8 cellular contexts compared by ENCODE assay signal in the genomic region with DNA sequence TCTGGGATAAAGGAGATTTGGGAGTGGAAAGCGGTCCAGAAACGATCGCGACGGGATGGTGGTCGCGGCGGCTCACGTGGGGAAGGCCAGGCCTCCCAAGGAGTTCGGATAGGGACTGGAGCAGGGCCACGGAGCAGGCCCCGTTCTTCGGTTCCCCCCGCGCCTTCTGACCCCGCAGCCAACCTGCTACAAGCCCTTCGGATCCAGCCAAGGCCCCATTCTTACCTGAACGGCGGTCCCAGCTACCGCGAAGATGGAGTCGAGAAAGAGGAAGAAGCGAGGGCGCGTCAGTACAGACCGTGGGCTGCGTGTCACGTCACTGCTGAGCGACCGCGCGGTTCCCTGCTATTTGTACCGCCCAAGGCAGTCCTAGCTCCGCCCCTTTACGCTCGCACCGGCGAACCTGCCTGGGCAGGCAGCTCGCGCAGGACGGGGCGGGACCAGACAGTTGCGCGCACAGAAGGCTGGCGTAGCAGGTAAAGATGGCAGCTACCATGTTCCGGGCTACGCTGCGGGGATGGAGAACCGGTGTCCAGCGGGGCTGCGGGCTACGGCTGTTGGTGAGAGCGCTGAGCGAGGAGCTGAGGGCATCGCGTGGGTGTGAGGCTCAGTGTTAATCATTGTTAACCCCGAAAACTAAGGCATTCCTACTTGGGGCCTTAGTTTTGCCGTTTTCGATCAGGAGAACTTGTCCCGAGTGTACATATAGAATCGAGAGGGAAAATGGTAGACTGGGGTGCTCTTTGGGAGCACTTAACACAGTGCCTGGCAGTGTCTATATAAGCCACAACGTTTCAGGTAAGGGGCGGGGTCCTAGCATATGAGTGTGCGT. TPM values are rescaled to one million over a fixed set of nuclear protein-coding genes. Genes with fewer than 3 reads are reported as not detected.
A peak's percentile ranks its signal among the peaks of the same experiment; 100 is the strongest.
DNase-seq lines count a peak whose midpoint lies in the region; FAIRE-seq and TF ChIP-seq lines count a peak whose summit lies in the region.

A gene (minus strand): TSS at position 270 of the 832 bp plus-strand sequence. CDS start 321 bp downstream, outside the sequence.
A gene (plus strand): TSS at position 457 of the 832 bp plus-strand sequence. CDS start 26 bp downstream, at position 483.

- no peaks in the 10 kb centered on the region for H3K9me3 Mint-ChIP-seq in activated naive CD4-positive, alpha-beta T cell treated with anti-CD3 and anti-CD28 coated beads for 36 hours

- H3K4me3 Mint-ChIP-seq in activated naive CD4-positive, alpha-beta T cell treated with anti-CD3 and anti-CD28 coated beads for 36 hours: peak within 1 kb of the TSS; percentile 99

- intact Hi-C loops in activated naive CD4-positive, alpha-beta T cell treated with anti-CD3 and anti-CD28 coated beads for 36 hours (cut with micrococcal nuclease): loop anchor here (1.0 to 2.0 kb wide), 5 partner anchors 13 to 319 kb away; a partner anchor contains a TSS

- POLR2A ChIA-PET in HEK293T (lab: Yijun Ruan, JAX): interaction anchor here (0.8 to 3.7 kb wide), 24 partner anchors 9 to 250 kb away, joined by 3 to 56 read pairs (median 4); a partner anchor contains a TSS

- DNase-seq in GF-D8 (lab: John Stamatoyannopoulos, UW) (peak; percentile 93), HEK293T (ENCODE audit: extremely low spot score) (peak; percentile 96), NAMALWA (ENCODE audit: low spot score) (peak; percentile 98), SK-N-DZ (ENCODE audit: low spot score) (peak; percentile 97), frontal cortex (ENCODE audit: low spot score in 2 of 2) (peak; percentile 85 to 95), non-pigmented ciliary epithelial cell (ENCODE audit: low read depth) (peak; percentile 89), superior temporal gyrus (ENCODE audit: extremely low spot score) (peak; percentile 97)
- DNase-seq in activated naive CD4-positive, alpha-beta T cell treated with anti-CD3 and anti-CD28 coated beads for 36 hours: peak; percentile 100

- FAIRE-seq in frontal cortex (lab: Jason Lieb, UNC): no peak

- H3K27ac Mint-ChIP-seq in activated naive CD4-positive, alpha-beta T cell treated with anti-CD3 and anti-CD28 coated beads for 36 hours: peak within 1 kb of the TSS; percentile 99

- peaks cover 50% of the 10 kb centered on the region for H3K4me1 Mint-ChIP-seq in activated naive CD4-positive, alpha-beta T cell treated with anti-CD3 and anti-CD28 coated beads for 36 hours (ENCODE audit: low read depth)

- H3K36me3 Mint-ChIP-seq in activated naive CD4-positive, alpha-beta T cell treated with anti-CD3 and anti-CD28 coated beads for 36 hours (ENCODE audit: low read depth): peaks cover 37% of the 10 kb centered on the region

- H3K27me3 Mint-ChIP-seq in activated naive CD4-positive, alpha-beta T cell treated with anti-CD3 and anti-CD28 coated beads for 36 hours (ENCODE audit: low read depth): no peaks in the 10 kb centered on the region

- CTCF ChIA-PET in HEK293T (lab: Yijun Ruan, JAX): interaction anchor here (0.7 kb wide), 1 partner anchor 62 kb away, joined by 3 read pairs; no protein-coding TSS in a partner anchor
- CTCF ChIA-PET in activated naive CD4-positive, alpha-beta T cell treated with anti-CD3 and anti-CD28 coated beads for 36 hours (lab: Charles Lee): interaction anchor here (0.6 to 2.8 kb wide), 3 partner anchors 11 to 59 kb away, joined by 3 to 24 read pairs (median 3); a partner anchor contains a TSS

TF ChIP-seq in HEK293T, 16 proteins besides CTCF, POLR2A, EP300 and RAD21:
- TF ChIP-seq NFRKB (IDR thresholded peaks at IDR 0.05): no peak
- TF ChIP-seq TARDBP (IDR thresholded peaks at IDR 0.05): no peak
- no peak for TF ChIP-seq ZNF384 (IDR thresholded peaks at IDR 0.05)
- no peak for TF ChIP-seq ARNT (IDR thresholded peaks at IDR 0.05)
- peak; percentile 55 for TF ChIP-seq ELF4 (IDR thresholded peaks at IDR 0.05)
- 0 out of 2 replicates have a peak, but pooled peaks have one; percentile 70 for TF ChIP-seq HDGF (IDR thresholded peaks at IDR 0.05; ENCODE audit: borderline replicate concordance)
- TF ChIP-seq FOXK2 (IDR thresholded peaks at IDR 0.05): no peak
- TF ChIP-seq L3MBTL2 (conservative IDR thresholded peaks at IDR 0.05): no peak
- TF ChIP-seq, protein P1, sequence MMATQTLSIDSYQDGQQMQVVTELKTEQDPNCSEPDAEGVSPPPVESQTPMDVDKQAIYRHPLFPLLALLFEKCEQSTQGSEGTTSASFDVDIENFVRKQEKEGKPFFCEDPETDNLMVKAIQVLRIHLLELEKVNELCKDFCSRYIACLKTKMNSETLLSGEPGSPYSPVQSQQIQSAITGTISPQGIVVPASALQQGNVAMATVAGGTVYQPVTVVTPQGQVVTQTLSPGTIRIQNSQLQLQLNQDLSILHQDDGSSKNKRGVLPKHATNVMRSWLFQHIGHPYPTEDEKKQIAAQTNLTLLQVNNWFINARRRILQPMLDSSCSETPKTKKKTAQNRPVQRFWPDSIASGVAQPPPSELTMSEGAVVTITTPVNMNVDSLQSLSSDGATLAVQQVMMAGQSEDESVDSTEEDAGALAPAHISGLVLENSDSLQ (IDR thresholded peaks at IDR 0.05): peak; percentile 67
- no peak for TF ChIP-seq LEF1 (IDR thresholded peaks at IDR 0.05; ENCODE audit: borderline replicate concordance)
- TF ChIP-seq CTBP1 (IDR thresholded peaks at IDR 0.05; ENCODE audit: borderline replicate concordance): no peak

RNA-seq across cellular contexts. Expression of the first gene that starts in this region (rescaled TPM):
- 666 and 692 TPM in 2 replicates for polyA plus RNA-seq in SK-N-DZ (2014; cell fraction: cytosol; rRNA removed)
- polyA plus RNA-seq in SK-N-DZ (2014; cell fraction: nucleus; rRNA removed): 399 and 571 TPM in 2 replicates
- 1,000 to 10,000 TPM; 1,272 to 1,294 TPM for total RNA-seq in activated naive CD4-positive, alpha-beta T cell treated with anti-CD3 and anti-CD28 coated beads for 36 hours
- total RNA-seq in frontal cortex: 251 TPM

RNA-seq across cellular contexts. Expression of the second gene that starts in this region (rescaled TPM):
- polyA plus RNA-seq in SK-N-DZ (2014; cell fraction: cytosol; rRNA removed): 114 and 117 TPM in 2 replicates
- polyA plus RNA-seq in SK-N-DZ (2014; cell fraction: nucleus; rRNA removed): 41.2 and 44.6 TPM in 2 replicates
- 10 to 100 TPM; 49.3 to 51.6 TPM for total RNA-seq in activated naive CD4-positive, alpha-beta T cell treated with anti-CD3 and anti-CD28 coated beads for 36 hours
- 29.3 TPM for total RNA-seq in frontal cortex

Comparison
In these comparisons a context has a peak if more than half of its experiments do, and no peak if none do; other contexts are left out.
1. Peak in every context shown above with its lines: DNase-seq.